32 cellular contexts compared by ENCODE assay signal in genomic region chr4:165974647-165975335, GRCh38.
DNase-seq lines count a peak whose midpoint lies in the region; ATAC-seq, FAIRE-seq and TF ChIP-seq lines count a peak whose summit lies in the region.
"Had no signal": no experiment of that assay in that cellular context is flagged by ENCODE, and none has a peak within 500 bp of the region (broad histone marks: within the 10 kb centered on the region; RNA-seq: fewer than 3 reads in every experiment).

No MANE protein-coding gene starts in this region.

- no peak overlapping the region for H3K4me3 ChIP-seq in astrocyte (ENCODE audit: insufficient read depth, low read depth, low read length)
- H3K4me3 ChIP-seq: body of pancreas, K562, left lung, neural progenitor cell, right atrium auricular region, SK-N-MC, uterus had no signal

- H3K4me1 Mint-ChIP-seq in astrocyte (ENCODE audit: low read depth, unreplicated experiment): peaks cover 2% of the 10 kb centered on the region
- H3K4me1 Mint-ChIP-seq: activated B cell treated with CpG ODN at 0.5 μM for 24 hours; activated naive CD8-positive, alpha-beta T cell treated with anti-CD3 and anti-CD28 coated beads for 36 hours; immature natural killer cell; neural progenitor cell had no signal

- no peaks in the 10 kb centered on the region for H3K27me3 Mint-ChIP-seq in astrocyte (ENCODE audit: low read depth, unreplicated experiment)
- H3K27me3 Mint-ChIP-seq: activated B cell treated with CpG ODN at 0.5 μM for 24 hours; activated naive CD8-positive, alpha-beta T cell treated with anti-CD3 and anti-CD28 coated beads for 36 hours had no signal

- H3K4me2 ChIP-seq in astrocyte (ENCODE audit: low read length): no peak overlapping the region
- H3K4me2 ChIP-seq: neural progenitor cell had no signal

- FAIRE-seq in astrocyte (lab: Jason Lieb, UNC): no peak
- FAIRE-seq: GM18507, K562 had no signal

- H3K79me2 ChIP-seq in astrocyte (ENCODE audit: insufficient read depth, low read length): no peaks in the 10 kb centered on the region

- H3K27ac ChIP-seq in astrocyte (ENCODE audit: low read depth, low read length) (no peak overlapping the region), foreskin keratinocyte (peak overlapping the region; percentile 20)
- H3K27ac ChIP-seq: body of pancreas, C4-2B, left lung, neural progenitor cell, right atrium auricular region, SK-N-MC, uterus had no signal

- ATAC-seq in foreskin keratinocyte (peak; percentile 32), HG02870 (IDR thresholded peaks at IDR 0.05; ENCODE audit: unreplicated experiment) (no peak)
- ATAC-seq: activated T-cell treated with anti-CD3 and anti-CD28 coated beads, Interleukin-2, amount 50 U/mL, for 4 hours; body of pancreas; K562; left lung had no signal

- H3K9me3 Mint-ChIP-seq in astrocyte (ENCODE audit: unreplicated experiment): no peaks in the 10 kb centered on the region
- H3K9me3 Mint-ChIP-seq: activated naive CD8-positive, alpha-beta T cell treated with anti-CD3 and anti-CD28 coated beads for 36 hours had no signal

- H3K9me3 ChIP-seq in astrocyte (ENCODE audit: insufficient read depth, low read depth, low read length): peaks cover 2% of the 10 kb centered on the region
- H3K9me3 ChIP-seq: body of pancreas, left lung, right atrium auricular region, uterus had no signal

- TF ChIP-seq CTCF in astrocyte (IDR thresholded peaks at IDR 0.05; ENCODE audit: insufficient read depth, low read depth, low read length) (no peak), foreskin keratinocyte (conservative IDR thresholded peaks at IDR 0.05) (no peak)

- H3K4me3 Mint-ChIP-seq in astrocyte (ENCODE audit: unreplicated experiment): no peak overlapping the region
- H3K4me3 Mint-ChIP-seq: activated B cell treated with CpG ODN at 0.5 μM for 24 hours; activated naive CD8-positive, alpha-beta T cell treated with anti-CD3 and anti-CD28 coated beads for 36 hours; activated T-cell treated with anti-CD3 and anti-CD28 coated beads, Interleukin-2, amount 50 U/mL, for 4 hours; immature natural killer cell; neural progenitor cell had no signal

- no peaks in the 10 kb centered on the region for H3K36me3 Mint-ChIP-seq in astrocyte (ENCODE audit: low read depth, unreplicated experiment)
- H3K36me3 Mint-ChIP-seq: activated naive CD8-positive, alpha-beta T cell treated with anti-CD3 and anti-CD28 coated beads for 36 hours; neural progenitor cell had no signal

- no peak overlapping the region for H3K9ac ChIP-seq in astrocyte (ENCODE audit: low read length)
- H3K9ac ChIP-seq: neural progenitor cell had no signal

- DNase-seq in A172 (ENCODE audit: low spot score): peak; percentile 71
- DNase-seq in LoVo (ENCODE audit: low spot score): peak; percentile 39
- peak; percentile 72 for DNase-seq in astrocyte (ENCODE audit: low read depth)
- DNase-seq in foreskin keratinocyte: peak; percentile 66 to 78
- DNase-seq in NCI-H1436 treated with DMSO at 0.1 percent for 48 hours (lab: John Stamatoyannopoulos, UW): no peak
- DNase-seq in nucleus accumbens (lab: John Stamatoyannopoulos, UW): no peak
- DNase-seq in activated CD8-positive, alpha-beta memory T cell treated with anti-CD3 and anti-CD28 coated beads, Interleukin-2, amount 50 U/mL, for 4 hours: no peak
- DNase-seq: 8988T; activated B cell treated with CpG ODN at 0.5 μM for 24 hours; activated CD4-positive, alpha-beta T cell treated with anti-CD3 and anti-CD28 coated beads, Interleukin-2, amount 50 U/mL, for 1 hour; activated gamma-delta T cell; activated naive CD8-positive, alpha-beta T cell treated with anti-CD3 and anti-CD28 coated beads for 36 hours; activated T-cell treated with anti-CD3 and anti-CD28 coated beads, Interleukin-2, amount 50 U/mL, for 4 hours; body of pancreas; Calu3; DMS79 treated with DMSO at 0.1 percent for 48 hours; GOT3; immature natural killer cell; left lung; NCI-H1417 treated with DMSO at 0.1 percent for 48 hours; NCI-H2081 treated with DMSO at 0.1 percent for 48 hours; stimulated activated CD4-positive, alpha-beta T cell treated with anti-CD3 and anti-CD28 coated beads, Interleukin-1b, Interleukin-23, amount 100 ng/mL, for 48 hours; stimulated activated naive CD4-positive, alpha-beta T cell treated with Interleukin-2 at 50 U/mL for 16 hours; T-helper 1 cell; uterus had no signal

- H3K27me3 ChIP-seq in astrocyte (ENCODE audit: insufficient read depth, low read length) (no peaks in the 10 kb centered on the region), foreskin keratinocyte (no peaks in the 10 kb centered on the region)
- H3K27me3 ChIP-seq: body of pancreas, left lung, neural progenitor cell, right atrium auricular region, uterus had no signal

- no peaks in the 10 kb centered on the region for H4K20me1 ChIP-seq in astrocyte (ENCODE audit: insufficient read depth, low read length)

- no peaks in the 10 kb centered on the region for H3K4me1 ChIP-seq in astrocyte (ENCODE audit: insufficient read depth, low read length)
- peaks cover 28% of the 10 kb centered on the region for H3K4me1 ChIP-seq in foreskin keratinocyte
- H3K4me1 ChIP-seq: body of pancreas, left lung, neural progenitor cell, right atrium auricular region, uterus had no signal

- no peak overlapping the region for H3K27ac Mint-ChIP-seq in astrocyte (ENCODE audit: unreplicated experiment)
- H3K27ac Mint-ChIP-seq: activated B cell treated with CpG ODN at 0.5 μM for 24 hours; activated naive CD8-positive, alpha-beta T cell treated with anti-CD3 and anti-CD28 coated beads for 36 hours; immature natural killer cell; neural progenitor cell had no signal

- no peak overlapping the region for H2AFZ ChIP-seq in astrocyte (ENCODE audit: low read depth, low read length)
- H2AFZ ChIP-seq: neural progenitor cell had no signal

- H3K36me3 ChIP-seq in astrocyte (ENCODE audit: insufficient read depth, low read length): no peaks in the 10 kb centered on the region
- H3K36me3 ChIP-seq: left lung, neural progenitor cell, right atrium auricular region, uterus had no signal

Comparison
In these comparisons a context has a peak if more than half of its experiments do, and no peak if none do; other contexts are left out.
1. DNase-seq: peak in A172 (single experiment), LoVo (single experiment), astrocyte (single experiment) and foreskin keratinocyte (2 of 2); none in NCI-H1436 treated with DMSO at 0.1 percent for 48 hours (single experiment), nucleus accumbens (0 of 56) and activated CD8-positive, alpha-beta memory T cell treated with anti-CD3 and anti-CD28 coated beads, Interleukin-2, amount 50 U/mL, for 4 hours (single experiment).